In the genomic region with DNA sequence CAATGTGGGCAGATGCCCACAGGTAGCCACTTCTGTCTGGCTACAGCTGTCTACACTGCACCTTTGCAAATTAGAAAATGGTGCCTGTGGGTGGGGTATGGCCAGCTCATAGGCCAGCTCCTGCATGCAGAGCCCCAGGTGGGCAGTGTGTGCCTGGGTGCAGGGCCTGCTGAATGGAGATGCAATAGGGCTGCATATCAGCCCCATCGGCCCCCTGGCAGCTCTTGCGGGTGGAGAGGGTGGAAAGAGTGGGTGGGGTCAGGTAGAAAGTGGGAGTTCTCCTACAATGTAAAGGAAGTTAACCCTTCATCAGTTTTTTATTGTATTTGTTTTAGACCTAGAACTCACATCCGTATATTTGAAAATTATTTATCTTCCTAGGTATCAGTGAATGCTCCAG, we compare ENCODE assay signal across 26 cellular contexts. TPM values are rescaled to one million over a fixed set of nuclear protein-coding genes. Genes with fewer than 3 reads are reported as not detected.
"Had no signal": no experiment of that assay in that cellular context is flagged by ENCODE, and none has a peak within 500 bp of the region (broad histone marks: within the 10 kb centered on the region; RNA-seq: fewer than 3 reads in every experiment).

No MANE protein-coding gene starts in this region.

- H3K27ac Mint-ChIP-seq: activated CD4-positive, alpha-beta memory T cell treated with anti-CD3 and anti-CD28 coated beads, Interleukin-2, amount 10 ng/mL, durations not matched to agents 7 days and 5 days; activated CD4-positive, alpha-beta T cell treated with anti-CD3 and anti-CD28 coated beads, Interleukin-2, amount 10 ng/mL, durations not matched to agents 7 days and 5 days; activated naive CD8-positive, alpha-beta T cell; activated T-cell treated with anti-CD3 and anti-CD28 coated beads, Interleukin-2, amount 50 U/mL, for 24 hours; activated T-helper 2 cell treated with anti-CD3 and anti-CD28 coated beads, Interferon-gamma antibody, Interleukin-2, Interleukin-4, amounts not matched to agents 10 μg/mL and 5 μg/mL and 100 μg/mL, durations not matched to agents 14 hours and 24 hours and 36 hours; dendritic cell treated with granulocyte-macrophage colony-stimulating factor and Interleukin-4, amounts not matched to agents 40 ng/mL and 50 ng/mL, for 4 days; endodermal cell had no signal

- H3K27ac ChIP-seq: brain microvascular endothelial cell, coronary artery, dorsolateral prefrontal cortex had no signal

- H3K4me3 ChIP-seq: coronary artery, dorsolateral prefrontal cortex had no signal

- ATAC-seq: esophagus mucosa had no signal

- H3K9me3 Mint-ChIP-seq: activated T-cell treated with anti-CD3 and anti-CD28 coated beads, Interleukin-2, amount 50 U/mL, for 24 hours; activated T-helper 2 cell treated with anti-CD3 and anti-CD28 coated beads, Interferon-gamma antibody, Interleukin-2, Interleukin-4, amounts not matched to agents 10 μg/mL and 5 μg/mL and 100 μg/mL, durations not matched to agents 14 hours and 24 hours and 36 hours; central memory CD8-positive, alpha-beta T cell; dendritic cell treated with granulocyte-macrophage colony-stimulating factor and Interleukin-4, amounts not matched to agents 40 ng/mL and 50 ng/mL, for 4 days had no signal

- H3K36me3 ChIP-seq: brain microvascular endothelial cell had no signal

- H3K4me1 Mint-ChIP-seq: central memory CD8-positive, alpha-beta T cell; endodermal cell had no signal

- H3K27me3 Mint-ChIP-seq: activated CD4-positive, alpha-beta memory T cell treated with anti-CD3 and anti-CD28 coated beads, Interleukin-2, amount 10 ng/mL, durations not matched to agents 7 days and 5 days; activated naive CD8-positive, alpha-beta T cell; activated T-cell treated with anti-CD3 and anti-CD28 coated beads, Interleukin-2, amount 50 U/mL, for 24 hours had no signal

- H3K4me3 Mint-ChIP-seq: activated CD4-positive, alpha-beta memory T cell treated with anti-CD3 and anti-CD28 coated beads, Interleukin-2, amount 10 ng/mL, durations not matched to agents 7 days and 5 days; activated CD4-positive, alpha-beta T cell treated with anti-CD3 and anti-CD28 coated beads, Interleukin-2, amount 10 ng/mL, durations not matched to agents 7 days and 5 days; activated naive CD8-positive, alpha-beta T cell; activated T-cell treated with anti-CD3 and anti-CD28 coated beads, Interleukin-2, amount 50 U/mL, for 24 hours; central memory CD8-positive, alpha-beta T cell; dendritic cell treated with granulocyte-macrophage colony-stimulating factor and Interleukin-4, amounts not matched to agents 40 ng/mL and 50 ng/mL, for 4 days; endodermal cell had no signal

- DNase-seq: activated CD4-positive, alpha-beta memory T cell treated with anti-CD3 and anti-CD28 coated beads, Interleukin-2, amount 10 ng/mL, durations not matched to agents 7 days and 5 days; activated CD4-positive, alpha-beta T cell treated with anti-CD3 and anti-CD28 coated beads for 1 hour; activated CD4-positive, alpha-beta T cell treated with anti-CD3 and anti-CD28 coated beads for 4 hours; activated CD4-positive, alpha-beta T cell treated with anti-CD3 and anti-CD28 coated beads, Interleukin-2, amount 10 ng/mL, durations not matched to agents 7 days and 5 days; activated CD4-positive, alpha-beta T cell treated with anti-CD3 and anti-CD28 coated beads, Interleukin-2, amount 50 U/mL, for 4 hours; activated CD8-positive, alpha-beta memory T cell treated with anti-CD3 and anti-CD28 coated beads, Interleukin-2, amount 50 U/mL, for 48 hours; activated effector memory CD4-positive, alpha-beta T cell treated with anti-CD3 and anti-CD28 coated beads, Interleukin-2, amount 50 U/mL, for 16 hours; activated naive CD4-positive, alpha-beta T cell treated with anti-CD3 and anti-CD28 coated beads, Interleukin-2, amount 50 U/mL, for 16 hours; activated T-cell treated with anti-CD3 and anti-CD28 coated beads for 4 hours; activated T-cell treated with anti-CD3 and anti-CD28 coated beads, Interleukin-2, amount 50 U/mL, for 24 hours; amniotic stem cell; anterior cingulate cortex; brain microvascular endothelial cell; dorsolateral prefrontal cortex; effector memory CD4-positive, alpha-beta T cell; endodermal cell; foreskin fibroblast; head of caudate nucleus; T-helper 2 cell had no signal

- H3K27me3 ChIP-seq: brain microvascular endothelial cell had no signal

RNA-seq across cellular contexts. Expression of a gene that starts 37.1 kb away (rescaled TPM):
- total RNA-seq: astrocyte had no signal
